ENCODE assay signal across 14 cellular contexts in genomic region chr5:11075010-11075860, GRCh38.
DNase-seq lines count a peak whose midpoint lies in the region; ATAC-seq and TF ChIP-seq lines count a peak whose summit lies in the region.
"Had no signal": no experiment of that assay in that cellular context is flagged by ENCODE, and none has a peak within 500 bp of the region (broad histone marks: within the 10 kb centered on the region; RNA-seq: fewer than 3 reads in every experiment).

No MANE protein-coding gene starts in this region.

- no peaks in the 10 kb centered on the region for H3K9me3 ChIP-seq in testis
- H3K9me3 ChIP-seq: upper lobe of left lung had no signal

- 75 to 80% methylated on average over 11 to 12 of the region's 12 CpGs for WGBS in testis, 2 donors

- no peaks in the 10 kb centered on the region for H3K36me3 ChIP-seq in testis (ENCODE audit: low read depth, missing control alignments)
- H3K36me3 ChIP-seq: upper lobe of left lung had no signal

- H3K27ac ChIP-seq in testis = no peak overlapping the region
- H3K27ac ChIP-seq: upper lobe of left lung had no signal

- intact Hi-C loops in testis (cut with DNase I; ENCODE audit: low total_unique reads) = no loop called here

- H3K4me3 ChIP-seq in testis = no peak overlapping the region
- H3K4me3 ChIP-seq: upper lobe of left lung had no signal

- H3K27me3 Mint-ChIP-seq in brain (peaks cover 6% of the 10 kb centered on the region), neural crest cell (ENCODE audit: low read depth) (no peaks in the 10 kb centered on the region)

- H3K4me1 Mint-ChIP-seq in brain (peaks cover 12% of the 10 kb centered on the region), neural crest cell (peaks cover 8% of the 10 kb centered on the region)
- H3K4me1 Mint-ChIP-seq: central memory CD8-positive, alpha-beta T cell; memory B cell had no signal

- H3K36me3 Mint-ChIP-seq in brain (peaks cover 45% of the 10 kb centered on the region), neural crest cell (ENCODE audit: low read depth) (peaks cover 14% of the 10 kb centered on the region)
- H3K36me3 Mint-ChIP-seq: memory B cell had no signal

- DNase-seq in NAMALWA (ENCODE audit: low spot score) (peak; percentile 31), neural crest cell (ENCODE audit: low read depth, low spot score) (no peak), DMS153 (lab: John Stamatoyannopoulos, UW) (no peak), testis (no peak)
- DNase-seq: foreskin fibroblast, GOT3 had no signal

- no peaks in the 10 kb centered on the region for H3K4me1 ChIP-seq in testis
- H3K4me1 ChIP-seq: upper lobe of left lung had no signal

- no peaks in the 10 kb centered on the region for H3K27me3 ChIP-seq in testis
- H3K27me3 ChIP-seq: upper lobe of left lung had no signal

- TF ChIP-seq POLR2A in testis (IDR thresholded peaks at IDR 0.05) = no peak

- H3K27ac Mint-ChIP-seq in brain (peak overlapping the region in 3 of 5 experiments; percentile 42 to 88 (median 82)), neural crest cell (ENCODE audit: unreplicated experiment) (no peak overlapping the region)
- H3K27ac Mint-ChIP-seq: memory B cell had no signal

- H3K9me3 Mint-ChIP-seq in brain = peaks cover 0 to 9% (median 3%) of the 10 kb centered on the region in 5 experiments
- peaks cover 5% of the 10 kb centered on the region for H3K9me3 Mint-ChIP-seq in neural crest cell

- H3K4me3 Mint-ChIP-seq in brain (peak overlapping the region in 1 of 5 experiments; percentile 25), neural crest cell (no peak overlapping the region)
- H3K4me3 Mint-ChIP-seq: central memory CD8-positive, alpha-beta T cell; memory B cell had no signal

- ATAC-seq in HG03196 (IDR thresholded peaks at IDR 0.05; ENCODE audit: unreplicated experiment) = no peak
- ATAC-seq in GM21737 (IDR thresholded peaks at IDR 0.05; ENCODE audit: unreplicated experiment) = no peak
- ATAC-seq: sciatic nerve had no signal

- TF ChIP-seq CTCF in GM12872 (IDR thresholded peaks at IDR 0.05; ENCODE audit: insufficient read depth, low read depth, low read length) = 0 out of 3 replicates have a peak, but pooled peaks have one; percentile 20
- TF ChIP-seq CTCF in brain (conservative IDR thresholded peaks at IDR 0.05) = peak; percentile 18 to 24
- TF ChIP-seq CTCF in neural crest cell (conservative IDR thresholded peaks at IDR 0.05) = peak; percentile 38
- peak in 1 of 3 experiments; percentile 9 for TF ChIP-seq CTCF in testis (IDR thresholded peaks at IDR 0.05)
